18 cellular contexts compared by ENCODE assay signal in the genomic region with DNA sequence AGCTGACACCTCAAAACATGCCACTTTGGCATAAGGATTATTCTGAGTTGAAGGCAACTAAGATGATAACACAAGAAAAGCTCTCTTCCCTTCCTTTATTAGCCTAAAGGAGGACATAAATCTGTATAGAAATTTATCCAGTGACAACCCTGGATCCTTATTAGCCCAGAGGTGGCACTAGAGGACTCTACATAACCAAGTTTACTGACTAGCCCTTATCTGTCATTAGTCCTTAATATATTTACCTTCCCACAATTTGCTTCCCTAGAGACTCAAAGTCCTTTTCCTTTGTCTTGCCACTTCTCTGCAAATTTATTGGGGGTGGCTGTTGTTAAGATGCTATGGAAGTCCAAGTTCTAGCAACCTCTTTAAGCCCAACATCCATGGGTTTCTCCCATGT. TPM values are rescaled to one million over a fixed set of nuclear protein-coding genes. Genes with fewer than 3 reads are reported as not detected.
A peak's percentile ranks its signal among the peaks of the same experiment; 100 is the strongest.
DNase-seq lines count a peak whose midpoint lies in the region; ATAC-seq and TF ChIP-seq lines count a peak whose summit lies in the region.
"Had no signal": no experiment of that assay in that cellular context is flagged by ENCODE, and none has a peak within 500 bp of the region (broad histone marks: within the 10 kb centered on the region; RNA-seq: fewer than 3 reads in every experiment).

No MANE protein-coding gene starts in this region.

- ATAC-seq in GM18861 (IDR thresholded peaks at IDR 0.05; ENCODE audit: unreplicated experiment) = no peak
- ATAC-seq in HG02571 (IDR thresholded peaks at IDR 0.05; ENCODE audit: unreplicated experiment) = no peak
- ATAC-seq: heart left ventricle; naive thymus-derived CD4-positive, alpha-beta T cell had no signal

- TF ChIP-seq CTCF in liver (IDR thresholded peaks at IDR 0.05; ENCODE audit: low read depth, low read length, missing input control) = peak; percentile 25

- H3K9ac ChIP-seq in liver (ENCODE audit: low read depth in 1 of 2, low read length in 2 of 2) = no peak overlapping the region

- no peak overlapping the region for H3K27ac ChIP-seq in liver (ENCODE audit: low read depth in 1 of 2, low read length in 2 of 2)
- H3K27ac ChIP-seq: heart left ventricle, skin epidermis had no signal

- H3K36me3 ChIP-seq in liver (ENCODE audit: control insufficient read depth in 4 of 4, insufficient read depth in 3 of 4, low read depth in 1 of 4, low read length in 3 of 4) = peaks cover 0 to 3% (median 2%) of the 10 kb centered on the region in 4 donors

- DNase-seq in Caki2 (ENCODE audit: low read depth) (peak; percentile 4), HT-29 (ENCODE audit: low spot score) (peak; percentile 36), SK-MEL-5 (ENCODE audit: low read depth, low spot score) (peak; percentile 31), DMS79 (lab: John Stamatoyannopoulos, UW) (no peak)
- DNase-seq: activated CD4-positive, alpha-beta T cell treated with anti-CD3 and anti-CD28 coated beads, Interleukin-2, amount 50 U/mL, for 1 hour; activated CD8-positive, alpha-beta memory T cell treated with anti-CD3 and anti-CD28 coated beads, Interleukin-2, amount 50 U/mL, for 48 hours; amniotic stem cell; effector CD8-positive, alpha-beta T cell; heart left ventricle; IMR-90; naive thymus-derived CD4-positive, alpha-beta T cell; NCI-H1092 treated with DMSO at 0.1 percent for 48 hours; NCI-H69; stimulated activated CD4-positive, alpha-beta T cell treated with anti-CD3 and anti-CD28 coated beads, Interleukin-4, amount 100 ng/mL, for 24 hours had no signal

- in situ Hi-C loops in Caki2 (cut with HindIII; ENCODE audit: low pct_unique_long_range_greater_than_20kb, low sequenced_read_pairs) = no loop called here
- in situ Hi-C loops in SK-MEL-5 (cut with HindIII; ENCODE audit: low pct_unique_long_range_greater_than_20kb, low sequenced_read_pairs) = no loop called here

- peaks cover 0 to 3% (median under 1%) of the 10 kb centered on the region in 4 donors for H3K4me1 ChIP-seq in liver (ENCODE audit: control insufficient read depth in 4 of 4, insufficient read depth in 4 of 4, low read length in 3 of 4)
- H3K4me1 ChIP-seq: heart left ventricle had no signal

- peak; percentile 46 to 55 for TF ChIP-seq RAD21 in liver (IDR thresholded peaks at IDR 0.05)

- H3K4me3 ChIP-seq in liver (ENCODE audit: low read depth in 1 of 3, low read length in 3 of 3) = no peak overlapping the region
- H3K4me3 ChIP-seq: heart left ventricle, skin epidermis had no signal

- no peaks in the 10 kb centered on the region for H3K27me3 ChIP-seq in liver (ENCODE audit: control insufficient read depth in 4 of 4, insufficient read depth in 4 of 4, low read length in 3 of 4)
- H3K27me3 ChIP-seq: heart left ventricle had no signal

- no peaks in the 10 kb centered on the region for H3K9me3 ChIP-seq in liver (ENCODE audit: control insufficient read depth in 4 of 4, low read length in 3 of 4)

TF ChIP-seq in liver, 16 proteins besides CTCF, POLR2A, EP300 and RAD21:
- TF ChIP-seq JUND (IDR thresholded peaks at IDR 0.05) = no peak
- TF ChIP-seq NR2F2 (IDR thresholded peaks at IDR 0.05) = no peak
- no peak for TF ChIP-seq YY1 (IDR thresholded peaks at IDR 0.05)
- no peak for TF ChIP-seq TAF1 (conservative IDR thresholded peaks at IDR 0.05)
- TF ChIP-seq SP1 (IDR thresholded peaks at IDR 0.05) = no peak
- TF ChIP-seq HNF4G (IDR thresholded peaks at IDR 0.05) = no peak
- TF ChIP-seq GABPA (IDR thresholded peaks at IDR 0.05 in 1 of 2, conservative IDR thresholded peaks at IDR 0.05 in 1 of 2) = no peak
- TF ChIP-seq FOXA1 (IDR thresholded peaks at IDR 0.05) = no peak
- TF ChIP-seq, protein P1, sequence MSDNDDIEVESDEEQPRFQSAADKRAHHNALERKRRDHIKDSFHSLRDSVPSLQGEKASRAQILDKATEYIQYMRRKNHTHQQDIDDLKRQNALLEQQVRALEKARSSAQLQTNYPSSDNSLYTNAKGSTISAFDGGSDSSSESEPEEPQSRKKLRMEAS (IDR thresholded peaks at IDR 0.05) = no peak
- no peak for TF ChIP-seq HNF4A (conservative IDR thresholded peaks at IDR 0.05)
- TF ChIP-seq, protein P2, sequence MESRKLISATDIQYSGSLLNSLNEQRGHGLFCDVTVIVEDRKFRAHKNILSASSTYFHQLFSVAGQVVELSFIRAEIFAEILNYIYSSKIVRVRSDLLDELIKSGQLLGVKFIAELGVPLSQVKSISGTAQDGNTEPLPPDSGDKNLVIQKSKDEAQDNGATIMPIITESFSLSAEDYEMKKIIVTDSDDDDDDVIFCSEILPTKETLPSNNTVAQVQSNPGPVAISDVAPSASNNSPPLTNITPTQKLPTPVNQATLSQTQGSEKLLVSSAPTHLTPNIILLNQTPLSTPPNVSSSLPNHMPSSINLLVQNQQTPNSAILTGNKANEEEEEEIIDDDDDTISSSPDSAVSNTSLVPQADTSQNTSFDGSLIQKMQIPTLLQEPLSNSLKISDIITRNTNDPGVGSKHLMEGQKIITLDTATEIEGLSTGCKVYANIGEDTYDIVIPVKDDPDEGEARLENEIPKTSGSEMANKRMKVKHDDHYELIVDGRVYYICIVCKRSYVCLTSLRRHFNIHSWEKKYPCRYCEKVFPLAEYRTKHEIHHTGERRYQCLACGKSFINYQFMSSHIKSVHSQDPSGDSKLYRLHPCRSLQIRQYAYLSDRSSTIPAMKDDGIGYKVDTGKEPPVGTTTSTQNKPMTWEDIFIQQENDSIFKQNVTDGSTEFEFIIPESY (IDR thresholded peaks at IDR 0.05) = no peak
- TF ChIP-seq EGR1 (IDR thresholded peaks at IDR 0.05; ENCODE audit: low read depth in 2 of 2) = no peak
- TF ChIP-seq, protein P3, sequence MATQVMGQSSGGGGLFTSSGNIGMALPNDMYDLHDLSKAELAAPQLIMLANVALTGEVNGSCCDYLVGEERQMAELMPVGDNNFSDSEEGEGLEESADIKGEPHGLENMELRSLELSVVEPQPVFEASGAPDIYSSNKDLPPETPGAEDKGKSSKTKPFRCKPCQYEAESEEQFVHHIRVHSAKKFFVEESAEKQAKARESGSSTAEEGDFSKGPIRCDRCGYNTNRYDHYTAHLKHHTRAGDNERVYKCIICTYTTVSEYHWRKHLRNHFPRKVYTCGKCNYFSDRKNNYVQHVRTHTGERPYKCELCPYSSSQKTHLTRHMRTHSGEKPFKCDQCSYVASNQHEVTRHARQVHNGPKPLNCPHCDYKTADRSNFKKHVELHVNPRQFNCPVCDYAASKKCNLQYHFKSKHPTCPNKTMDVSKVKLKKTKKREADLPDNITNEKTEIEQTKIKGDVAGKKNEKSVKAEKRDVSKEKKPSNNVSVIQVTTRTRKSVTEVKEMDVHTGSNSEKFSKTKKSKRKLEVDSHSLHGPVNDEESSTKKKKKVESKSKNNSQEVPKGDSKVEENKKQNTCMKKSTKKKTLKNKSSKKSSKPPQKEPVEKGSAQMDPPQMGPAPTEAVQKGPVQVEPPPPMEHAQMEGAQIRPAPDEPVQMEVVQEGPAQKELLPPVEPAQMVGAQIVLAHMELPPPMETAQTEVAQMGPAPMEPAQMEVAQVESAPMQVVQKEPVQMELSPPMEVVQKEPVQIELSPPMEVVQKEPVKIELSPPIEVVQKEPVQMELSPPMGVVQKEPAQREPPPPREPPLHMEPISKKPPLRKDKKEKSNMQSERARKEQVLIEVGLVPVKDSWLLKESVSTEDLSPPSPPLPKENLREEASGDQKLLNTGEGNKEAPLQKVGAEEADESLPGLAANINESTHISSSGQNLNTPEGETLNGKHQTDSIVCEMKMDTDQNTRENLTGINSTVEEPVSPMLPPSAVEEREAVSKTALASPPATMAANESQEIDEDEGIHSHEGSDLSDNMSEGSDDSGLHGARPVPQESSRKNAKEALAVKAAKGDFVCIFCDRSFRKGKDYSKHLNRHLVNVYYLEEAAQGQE (IDR thresholded peaks at IDR 0.05) = no peak
- no peak for TF ChIP-seq RXRA (IDR thresholded peaks at IDR 0.05)
- TF ChIP-seq, protein P4, sequence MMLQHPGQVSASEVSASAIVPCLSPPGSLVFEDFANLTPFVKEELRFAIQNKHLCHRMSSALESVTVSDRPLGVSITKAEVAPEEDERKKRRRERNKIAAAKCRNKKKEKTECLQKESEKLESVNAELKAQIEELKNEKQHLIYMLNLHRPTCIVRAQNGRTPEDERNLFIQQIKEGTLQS (IDR thresholded peaks at IDR 0.05) = no peak
- TF ChIP-seq FOXA2 (IDR thresholded peaks at IDR 0.05) = no peak

RNA-seq across cellular contexts. Expression of a gene that starts 26.7 kb away (rescaled TPM):
- 22.3 and 30.5 TPM in 2 replicates for total RNA-seq in Caki2 (2014; rRNA removed; shearing (Covaris generic); ENCODE audit: low replicate concordance)
- total RNA-seq in HT-29 (2014; rRNA removed; shearing (Covaris generic)) = 5.1 and 6.1 TPM in 2 replicates
- 9.8 and 14.0 TPM in 2 replicates for total RNA-seq in SK-MEL-5 (2014; rRNA removed; shearing (Covaris generic))
- 7.8 TPM in 2 replicates for polyA plus RNA-seq in SK-MEL-5 (2015; cell fraction: cytosol; rRNA removed)
- 23.5 and 36.6 TPM in 2 replicates for polyA plus RNA-seq in SK-MEL-5 (2015; cell fraction: nucleus; rRNA removed)
- total RNA-seq in liver = 10 to 100 TPM in 1 of 2 donors, 1 to 10 TPM in 1; 8.0 to 26.5 TPM
- polyA plus RNA-seq in liver = 10 to 100 TPM in 1 of 2 donors, 1 to 10 TPM in 1; 6.9 to 10.3 TPM

RNA-seq across cellular contexts. Expression of a gene that starts 41.2 kb away (rescaled TPM):
- total RNA-seq in Caki2 (2014; rRNA removed; shearing (Covaris generic); ENCODE audit: low replicate concordance) = 11.2 and 28.8 TPM in 2 replicates
- total RNA-seq in HT-29 (2014; rRNA removed; shearing (Covaris generic)) = 4.2 and 9.1 TPM in 2 replicates
- total RNA-seq in SK-MEL-5 (2014; rRNA removed; shearing (Covaris generic)) = 9.0 and 11.8 TPM in 2 replicates
- 6.0 and 8.5 TPM in 2 replicates for polyA plus RNA-seq in SK-MEL-5 (2015; cell fraction: cytosol; rRNA removed)
- polyA plus RNA-seq in SK-MEL-5 (2015; cell fraction: nucleus; rRNA removed) = 3.3 and 3.5 TPM in 2 replicates
- 1 to 10 TPM; 3.3 to 4.9 TPM for total RNA-seq in liver
- polyA plus RNA-seq in liver = 1 to 10 TPM; 5.4 to 8.5 TPM
